ENCODE assay signal across 12 cellular contexts in genomic region chr2:9230881-9231280, GRCh38. TPM values are rescaled to one million over a fixed set of nuclear protein-coding genes. Genes with fewer than 3 reads are reported as not detected.
DNase-seq lines count a peak whose midpoint lies in the region; ATAC-seq and TF ChIP-seq lines count a peak whose summit lies in the region.
"Had no signal": no experiment of that assay in that cellular context is flagged by ENCODE, and none has a peak within 500 bp of the region (broad histone marks: within the 10 kb centered on the region; RNA-seq: fewer than 3 reads in every experiment).

No MANE protein-coding gene starts in this region.

- BruUV-seq in Panc1 (replicated peaks; lab: Mats Ljungman, UMichigan), result no TSS peak

- no peak for TF ChIP-seq CTCF in Panc1 (IDR thresholded peaks at IDR 0.05)

- peak; percentile 63 for DNase-seq in CD1c-positive myeloid dendritic cell (ENCODE audit: extremely low spot score)
- no peak for DNase-seq in Panc1 (ENCODE audit: low read depth, low spot score)
- DNase-seq in foreskin melanocyte, result peak; percentile 66
- peak; percentile 73 for DNase-seq in posterior vena cava (ENCODE audit: low spot score)
- no peak for DNase-seq in SK-N-DZ (ENCODE audit: low spot score)
- DNase-seq in NCI-H510A (lab: John Stamatoyannopoulos, UW), result no peak
- DNase-seq in dermis blood vessel endothelial cell, result no peak
- no peak for DNase-seq in GOT3 (lab: John Stamatoyannopoulos, UW)
- DNase-seq: activated CD8-positive, alpha-beta memory T cell treated with anti-CD3 and anti-CD28 coated beads, Interleukin-2, amount 50 U/mL, for 48 hours; brain microvascular endothelial cell; COR-L47; NCI-H524 had no signal

- POLR2A ChIA-PET in Panc1 (lab: Charles Lee), result no interaction called here

- 0 out of 2 replicates have a peak, but pooled peaks have one; percentile 2 for ATAC-seq in Panc1

- H3K4me3 ChIP-seq in Panc1 (ENCODE audit: low read depth in 2 of 2, low read length in 2 of 2), result peak overlapping the region in 1 of 2 experiments; percentile 32; a peak in 2 of 4 replicates

- H3K27me3 ChIP-seq in Panc1 (ENCODE audit: control insufficient read depth, insufficient read depth, low read length), result no peaks in the 10 kb centered on the region
- H3K27me3 ChIP-seq: brain microvascular endothelial cell had no signal

- peaks cover 99% of the 10 kb centered on the region for H3K4me1 ChIP-seq in Panc1 (ENCODE audit: control insufficient read depth, insufficient read depth, low read length)

- intact Hi-C loops in Panc1 (cut with micrococcal nuclease; ENCODE audit: unreplicated experiment) (loop anchor here (5.0 kb wide), 1 partner anchor 89 kb away; no protein-coding TSS in a partner anchor), posterior vena cava (cut with DNase I) (no loop called here)

- in situ Hi-C loops in Panc1 (cut with HindIII; ENCODE audit: low pct_unique_long_range_greater_than_20kb, low sequenced_read_pairs), result loop anchor here (5.0 kb wide), 1 partner anchor 61 kb away; no protein-coding TSS in a partner anchor

- CTCF ChIA-PET in Panc1 (lab: Charles Lee), result interaction anchor here (0.7 kb wide), 1 partner anchor 9 kb away, joined by 3 read pairs; no protein-coding TSS in a partner anchor

- H3K27ac ChIP-seq in Panc1 (ENCODE audit: low read length), result peak overlapping the region; percentile 100

- H3K9me3 ChIP-seq in Panc1 (ENCODE audit: control insufficient read depth, insufficient read depth, low read depth, low read length), result no peaks in the 10 kb centered on the region

- no peaks in the 10 kb centered on the region for H3K36me3 ChIP-seq in Panc1 (ENCODE audit: control insufficient read depth, insufficient read depth, low read length)
- H3K36me3 ChIP-seq: brain microvascular endothelial cell had no signal

RNA-seq across cellular contexts. Expression of gene ASAP2, which starts 24.3 kb away (rescaled TPM):
- total RNA-seq in Panc1 (2021; ENCODE audit: unreplicated experiment), result 107 TPM
- 57.3 TPM for polyA plus RNA-seq in Panc1 (2012; ENCODE audit: insufficient read length)
- 10 to 100 TPM; 28.1 to 31.3 TPM for total RNA-seq in posterior vena cava
- polyA plus RNA-seq in SK-N-DZ (2014; cell fraction: cytosol; rRNA removed), result 14.1 and 14.7 TPM in 2 replicates
- polyA plus RNA-seq in SK-N-DZ (2014; cell fraction: nucleus; rRNA removed), result 24.9 and 39.7 TPM in 2 replicates
- 58.0 and 59.6 TPM in 2 replicates for total RNA-seq in dermis blood vessel endothelial cell

Comparison
In these comparisons a context has a peak if more than half of its experiments do, and no peak if none do; other contexts are left out.
1. DNase-seq: peak in CD1c-positive myeloid dendritic cell (single experiment), foreskin melanocyte (single experiment) and posterior vena cava (single experiment); none in Panc1 (single experiment), SK-N-DZ (single experiment), NCI-H510A (single experiment), dermis blood vessel endothelial cell (single experiment) and GOT3 (single experiment).